ENCODE assay signal across 2 cellular contexts in the genomic region with DNA sequence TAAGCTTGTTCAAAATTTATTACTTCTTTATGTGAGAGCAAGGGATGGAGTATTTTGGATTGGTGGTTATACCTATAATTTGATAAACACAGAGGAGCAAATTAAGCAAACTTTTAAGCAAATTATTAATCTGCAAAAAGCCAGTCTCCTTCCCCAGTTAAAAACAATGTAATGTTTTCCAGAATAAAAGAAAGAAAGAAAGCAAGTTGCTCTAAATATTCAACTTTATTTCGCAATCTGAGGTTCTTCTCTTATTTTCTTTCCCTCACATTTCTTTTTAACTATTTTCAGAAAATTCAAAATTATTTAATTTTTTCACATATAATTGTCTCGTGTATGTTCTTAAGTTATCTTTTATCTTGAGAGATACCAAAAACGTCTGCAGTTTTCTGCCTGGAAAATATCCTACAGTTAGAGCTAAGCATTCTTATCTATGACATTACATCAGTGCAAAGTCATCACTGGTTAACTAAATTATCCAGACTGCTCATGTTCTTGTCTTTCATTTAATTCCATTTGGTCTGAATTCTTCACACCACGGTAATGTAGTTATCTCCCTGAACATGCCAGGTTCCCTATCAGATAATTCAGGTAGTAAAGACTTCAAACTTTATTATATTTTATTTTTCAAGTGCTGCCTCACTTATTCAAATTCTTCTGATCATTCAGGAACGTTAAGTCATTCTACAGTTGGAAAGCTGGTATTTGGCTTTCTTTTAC.
TF ChIP-seq lines count a peak whose summit lies in the region.

No MANE protein-coding gene starts in this region.

TF ChIP-seq in SK-N-SH treated with all-trans-retinoic acid at 6 μM for 48 hours, 23 proteins besides CTCF, POLR2A, EP300 and RAD21 (continued from another document):
- TF ChIP-seq BACH2 (CRISPR knock-in tag; IDR thresholded peaks at IDR 0.05; ENCODE audit: borderline replicate concordance), result 0 out of 2 replicates have a peak, but pooled peaks have one; percentile 41
- no peak for TF ChIP-seq ZNF565 (CRISPR knock-in tag; conservative IDR thresholded peaks at IDR 0.05; ENCODE audit: low read depth)
- no peak for TF ChIP-seq ZC3H10 (CRISPR knock-in tag; IDR thresholded peaks at IDR 0.05)
- TF ChIP-seq TOX (CRISPR knock-in tag; IDR thresholded peaks at IDR 0.05; ENCODE audit: borderline replicate concordance), result no peak
- TF ChIP-seq OSR1 (CRISPR knock-in tag; IDR thresholded peaks at IDR 0.05), result no peak
- peak; percentile 94 for TF ChIP-seq TCF4 (CRISPR knock-in tag; IDR thresholded peaks at IDR 0.05; ENCODE audit: borderline replicate concordance)
- peak; percentile 93 for TF ChIP-seq SNAI2 (CRISPR knock-in tag; IDR thresholded peaks at IDR 0.05)

TF ChIP-seq in K562, 482 proteins besides CTCF, POLR2A, EP300 and RAD21 (continued from another document and continues in another):
- TF ChIP-seq ZNF592 (IDR thresholded peaks at IDR 0.05) (peak; percentile 76), EP400 (IDR thresholded peaks at IDR 0.05) (peak; percentile 35), HES1 (IDR thresholded peaks at IDR 0.05; ENCODE audit: low read depth) (peak; percentile 71; the same call in 1 of the 2 replicates), GATAD2A (IDR thresholded peaks at IDR 0.05) (0 out of 2 replicates have a peak, but pooled peaks have one; percentile 17), BRD9 (IDR thresholded peaks at IDR 0.05; ENCODE audit: low read depth, partially characterized antibody) (peak; percentile 76), PRMT5 (CRISPR knock-in tag; IDR thresholded peaks at IDR 0.05) (no peak), TRIM24 (IDR thresholded peaks at IDR 0.05) (peak in 1 of 2 experiments; percentile 59; a peak in 3 of 4 replicates), CBFA2T2 (conservative IDR thresholded peaks at IDR 0.05) (peak; percentile 68), ZNF445 (CRISPR knock-in tag; IDR thresholded peaks at IDR 0.05; ENCODE audit: low read depth) (no peak), NBN (IDR thresholded peaks at IDR 0.05; ENCODE audit: low read depth) (peak; percentile 44; the same call in 1 of the 2 replicates), ATF1 (CRISPR knock-in tag; IDR thresholded peaks at IDR 0.05) (no peak), ATF1 (tag; IDR thresholded peaks at IDR 0.05) (0 out of 2 replicates have a peak, but pooled peaks have one; percentile 42), HDAC2 (IDR thresholded peaks at IDR 0.05) (0 out of 2 replicates have a peak, but pooled peaks have one; percentile 52), NFIC (IDR thresholded peaks at IDR 0.05) (peak; percentile 20; the same call in 1 of the 2 replicates), CEBPB (tag; IDR thresholded peaks at IDR 0.05) (peak; percentile 96), DACH1 (IDR thresholded peaks at IDR 0.05; ENCODE audit: partially characterized antibody) (peak; percentile 16), TAL1 (IDR thresholded peaks at IDR 0.05) (peak; percentile 75), L3MBTL2 (IDR thresholded peaks at IDR 0.05) (0 out of 2 replicates have a peak, but pooled peaks have one; percentile 40), RBM34 (IDR thresholded peaks at IDR 0.05; ENCODE audit: borderline replicate concordance, insufficient read depth, low read length) (no peak), MYC (IDR thresholded peaks at IDR 0.05; ENCODE audit: low read depth, low read length) (0 out of 2 replicates have a peak, but pooled peaks have one; percentile 23), MYC (CRISPR knock-in tag; IDR thresholded peaks at IDR 0.05; ENCODE audit: borderline replicate concordance, low read depth) (no peak), CC2D1A (IDR thresholded peaks at IDR 0.05) (0 out of 2 replicates have a peak, but pooled peaks have one; percentile 30), TBL1XR1 (IDR thresholded peaks at IDR 0.05; ENCODE audit: low read length in 2 of 2) (peak in 1 of 2 experiments; percentile 81; a peak in 2 of 4 replicates), ADNP (tag; IDR thresholded peaks at IDR 0.05) (peak; percentile 68; the same call in 1 of the 2 replicates), C11orf30 (IDR thresholded peaks at IDR 0.05; ENCODE audit: low read depth) (peak; percentile 88), MAFF (IDR thresholded peaks at IDR 0.05; ENCODE audit: low read length) (peak; percentile 87), BDP1 (IDR thresholded peaks at IDR 0.05; ENCODE audit: insufficient read depth, insufficient read length) (no peak), ZHX1 (conservative IDR thresholded peaks at IDR 0.05; ENCODE audit: low read length) (no peak), NCOA2 (IDR thresholded peaks at IDR 0.05; ENCODE audit: partially characterized antibody in 2 of 2) (peak in 1 of 2 experiments; percentile 9), NONO (IDR thresholded peaks at IDR 0.05; ENCODE audit: low read depth in 2 of 2, low read length in 1 of 2) (0 out of 4 replicates have a peak, but pooled peaks of 1 of the 2 experiments have one; percentile 18), KDM1A (IDR thresholded peaks at IDR 0.05) (peak in 1 of 2 experiments; percentile 33; a peak in 1 of 4 replicates), THAP7 (CRISPR knock-in tag; IDR thresholded peaks at IDR 0.05) (no peak), SRSF7 (optimal IDR thresholded peaks at IDR 0.05; ENCODE audit: low read depth, low read length) (no peak), SMARCE1 (IDR thresholded peaks at IDR 0.05) (peak; percentile 94), MAFK (IDR thresholded peaks at IDR 0.05; ENCODE audit: low read length) (peak; percentile 82), NFIX (CRISPR knock-in tag; IDR thresholded peaks at IDR 0.05; ENCODE audit: low read depth) (no peak), CBFA2T3 (IDR thresholded peaks at IDR 0.05) (peak; percentile 84), HMGN3 (IDR thresholded peaks at IDR 0.05; ENCODE audit: borderline replicate concordance, extremely low read depth, insufficient read length, low read depth, low read length) (peak; percentile 37), MAFG (tag; conservative IDR thresholded peaks at IDR 0.05) (peak; percentile 84), ZNF639 (CRISPR knock-in tag; conservative IDR thresholded peaks at IDR 0.05 in 1 of 2, IDR thresholded peaks at IDR 0.05 in 1 of 2) (0 out of 4 replicates have a peak, but pooled peaks of 1 of the 2 experiments have one; percentile 34)
- TF ChIP-seq, protein P1, sequence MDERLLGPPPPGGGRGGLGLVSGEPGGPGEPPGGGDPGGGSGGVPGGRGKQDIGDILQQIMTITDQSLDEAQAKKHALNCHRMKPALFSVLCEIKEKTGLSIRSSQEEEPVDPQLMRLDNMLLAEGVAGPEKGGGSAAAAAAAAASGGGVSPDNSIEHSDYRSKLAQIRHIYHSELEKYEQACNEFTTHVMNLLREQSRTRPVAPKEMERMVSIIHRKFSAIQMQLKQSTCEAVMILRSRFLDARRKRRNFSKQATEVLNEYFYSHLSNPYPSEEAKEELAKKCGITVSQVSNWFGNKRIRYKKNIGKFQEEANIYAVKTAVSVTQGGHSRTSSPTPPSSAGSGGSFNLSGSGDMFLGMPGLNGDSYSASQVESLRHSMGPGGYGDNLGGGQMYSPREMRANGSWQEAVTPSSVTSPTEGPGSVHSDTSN (CRISPR knock-in tag; IDR thresholded peaks at IDR 0.05; ENCODE audit: low read depth), result no peak
- TF ChIP-seq, protein P1 (tag; conservative IDR thresholded peaks at IDR 0.05; ENCODE audit: low read depth), result 0 out of 2 replicates have a peak, but pooled peaks have one; percentile 16
- TF ChIP-seq, protein P2, sequence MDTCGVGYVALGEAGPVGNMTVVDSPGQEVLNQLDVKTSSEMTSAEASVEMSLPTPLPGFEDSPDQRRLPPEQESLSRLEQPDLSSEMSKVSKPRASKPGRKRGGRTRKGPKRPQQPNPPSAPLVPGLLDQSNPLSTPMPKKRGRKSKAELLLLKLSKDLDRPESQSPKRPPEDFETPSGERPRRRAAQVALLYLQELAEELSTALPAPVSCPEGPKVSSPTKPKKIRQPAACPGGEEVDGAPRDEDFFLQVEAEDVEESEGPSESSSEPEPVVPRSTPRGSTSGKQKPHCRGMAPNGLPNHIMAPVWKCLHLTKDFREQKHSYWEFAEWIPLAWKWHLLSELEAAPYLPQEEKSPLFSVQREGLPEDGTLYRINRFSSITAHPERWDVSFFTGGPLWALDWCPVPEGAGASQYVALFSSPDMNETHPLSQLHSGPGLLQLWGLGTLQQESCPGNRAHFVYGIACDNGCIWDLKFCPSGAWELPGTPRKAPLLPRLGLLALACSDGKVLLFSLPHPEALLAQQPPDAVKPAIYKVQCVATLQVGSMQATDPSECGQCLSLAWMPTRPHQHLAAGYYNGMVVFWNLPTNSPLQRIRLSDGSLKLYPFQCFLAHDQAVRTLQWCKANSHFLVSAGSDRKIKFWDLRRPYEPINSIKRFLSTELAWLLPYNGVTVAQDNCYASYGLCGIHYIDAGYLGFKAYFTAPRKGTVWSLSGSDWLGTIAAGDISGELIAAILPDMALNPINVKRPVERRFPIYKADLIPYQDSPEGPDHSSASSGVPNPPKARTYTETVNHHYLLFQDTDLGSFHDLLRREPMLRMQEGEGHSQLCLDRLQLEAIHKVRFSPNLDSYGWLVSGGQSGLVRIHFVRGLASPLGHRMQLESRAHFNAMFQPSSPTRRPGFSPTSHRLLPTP (IDR thresholded peaks at IDR 0.05; ENCODE audit: borderline replicate concordance, extremely low read depth, insufficient read length), result no peak
